In genomic region chr19:52171321-52172169, GRCh38 we compare ENCODE assay signal across 8 cellular contexts. TPM values are rescaled to one million over a fixed set of nuclear protein-coding genes. Genes with fewer than 3 reads are reported as not detected.
DNase-seq lines count a peak whose midpoint lies in the region; ATAC-seq, FAIRE-seq and TF ChIP-seq lines count a peak whose summit lies in the region.

Gene ZNF836, minus strand, starts transcription at chr19:52171621. Its CDS starts 3,549 bp downstream, at chr19:52168072.

- H3K27me3 ChIP-seq in HUES48 (ENCODE audit: control insufficient read depth, insufficient read depth, low read length) (no peaks in the 10 kb centered on the region; the same call in 1 of the 2 replicates), esophagus squamous epithelium (no peaks in the 10 kb centered on the region)

- H3K4me1 Mint-ChIP-seq in activated T-cell treated with anti-CD3 and anti-CD28 coated beads, Interleukin-2, amount 50 U/mL, for 4 hours (ENCODE audit: low read depth) = peaks cover 31% of the 10 kb centered on the region

- DNase-seq in AG08396 (ENCODE audit: low spot score) (peak; percentile 87), GM19239 (ENCODE audit: insufficient read length, low spot score) (peak; percentile 79), esophagus squamous epithelium (lab: John Stamatoyannopoulos, UW) (peak; percentile 32), myocyte (ENCODE audit: low read depth) (peak; percentile 75)
- peak; percentile 90 for DNase-seq in activated T-cell treated with anti-CD3 and anti-CD28 coated beads, Interleukin-2, amount 50 U/mL, for 4 hours
- peak; percentile 77 for DNase-seq in stimulated activated CD8-positive, alpha-beta memory T cell treated with anti-CD3 and anti-CD28 coated beads, Interleukin-7, amount 100 ng/mL, for 24 hours (ENCODE audit: low read depth)

- peak within 1 kb of the TSS; percentile 5 for H3K27ac ChIP-seq in HUES48 (ENCODE audit: low read depth, low read length)
- H3K27ac ChIP-seq in esophagus squamous epithelium = peak within 1 kb of the TSS; percentile 79 to 96 (median 88)

- WGBS in esophagus squamous epithelium, 2 donors = 8 to 13% methylated on average over 22 to 32 of the region's 37 CpGs

- peak within 1 kb of the TSS; percentile 73 for H3K9ac ChIP-seq in HUES48 (ENCODE audit: low read depth, low read length)

- ATAC-seq in activated T-cell treated with anti-CD3 and anti-CD28 coated beads, Interleukin-2, amount 50 U/mL, for 4 hours = peak; percentile 92

- no peaks in the 10 kb centered on the region for H3K27me3 Mint-ChIP-seq in activated T-cell treated with anti-CD3 and anti-CD28 coated beads, Interleukin-2, amount 50 U/mL, for 4 hours (ENCODE audit: low read depth)

- no peak for TF ChIP-seq CTCF in esophagus squamous epithelium (IDR thresholded peaks at IDR 0.05)

- peak within 1 kb of the TSS; percentile 93 for H3K4me3 Mint-ChIP-seq in activated T-cell treated with anti-CD3 and anti-CD28 coated beads, Interleukin-2, amount 50 U/mL, for 4 hours

- FAIRE-seq in GM19239 (lab: Jason Lieb, UNC) = peak; percentile 95

- H3K9me3 ChIP-seq in HUES48 (ENCODE audit: control insufficient read depth, insufficient read depth, low read length) (no peaks in the 10 kb centered on the region), esophagus squamous epithelium (no peaks in the 10 kb centered on the region)

- H3K9me3 Mint-ChIP-seq in activated T-cell treated with anti-CD3 and anti-CD28 coated beads, Interleukin-2, amount 50 U/mL, for 4 hours = no peaks in the 10 kb centered on the region

- H3K36me3 Mint-ChIP-seq in activated T-cell treated with anti-CD3 and anti-CD28 coated beads, Interleukin-2, amount 50 U/mL, for 4 hours (ENCODE audit: insufficient read depth) = peaks cover 29% of the 10 kb centered on the region

- TF ChIP-seq POLR2A in esophagus squamous epithelium (IDR thresholded peaks at IDR 0.05) = peak in 1 of 4 donors; percentile 45

- peaks cover 21% of the 10 kb centered on the region for H3K36me3 ChIP-seq in HUES48 (ENCODE audit: control insufficient read depth, insufficient read depth, low read length)
- H3K36me3 ChIP-seq in esophagus squamous epithelium = peaks cover 0 to 32% (median 0%) of the 10 kb centered on the region in 3 donors

- H3K4me1 ChIP-seq in HUES48 (ENCODE audit: control insufficient read depth, insufficient read depth, low read length) (peaks cover 11% of the 10 kb centered on the region), esophagus squamous epithelium (peaks cover 0 to 37% (median 6%) of the 10 kb centered on the region in 3 donors)

- H3K4me3 ChIP-seq in HUES48 (ENCODE audit: low read depth, low read length) (peak within 1 kb of the TSS; percentile 98), esophagus squamous epithelium (peak within 1 kb of the TSS; percentile 57 to 95 (median 78))

- intact Hi-C loops in esophagus squamous epithelium (cut with DNase I) = no loop called here

TF ChIP-seq in PFSK-1, 5 proteins besides CTCF, POLR2A, EP300 and RAD21:
- TF ChIP-seq FOXP2 (optimal IDR thresholded peaks at IDR 0.05; ENCODE audit: borderline replicate concordance, extremely low read depth, extremely low read length, insufficient read depth) (no peak), TAF1 (IDR thresholded peaks at IDR 0.05; ENCODE audit: borderline replicate concordance, insufficient read depth, low read length) (peak; percentile 40; the same call in 1 of the 2 replicates), POLR2AphosphoS5 (IDR thresholded peaks at IDR 0.05; ENCODE audit: low read depth, low read length) (peak; percentile 45; the same call in 1 of the 2 replicates)
TF ChIP-seq in PFSK-1: peak in this region for 2.

RNA-seq across cellular contexts. Expression of gene ZNF836, which starts in this region (rescaled TPM):
- polyA plus RNA-seq in PFSK-1 (2012; ENCODE audit: insufficient read length, low read depth) = not detected
- total RNA-seq in activated T-cell treated with anti-CD3 and anti-CD28 coated beads, Interleukin-2, amount 50 U/mL, for 4 hours = 1 to 10 TPM; 2.0 to 4.3 (median 3.3) TPM
- 1 to 10 TPM; 5.0 to 9.5 (median 7.5) TPM for total RNA-seq in esophagus squamous epithelium
- 4.5 and 4.8 TPM in 2 replicates for total RNA-seq in myocyte
- 4.2 TPM for polyA plus RNA-seq in myocyte (2012)

Comparison
In these comparisons a context has a peak if more than half of its experiments do, and no peak if none do; other contexts are left out.
1. Peak in every context shown above with its lines: DNase-seq, ATAC-seq, H3K4me3 ChIP-seq and H3K27ac ChIP-seq.
2. DNase-seq: peak in every context shown above with its lines; median percentile 90 in activated T-cell treated with anti-CD3 and anti-CD28 coated beads, Interleukin-2, amount 50 U/mL, for 4 hours; 87 in AG08396; 79 in GM19239; 77 in stimulated activated CD8-positive, alpha-beta memory T cell treated with anti-CD3 and anti-CD28 coated beads, Interleukin-7, amount 100 ng/mL, for 24 hours; 75 in myocyte; 32 in esophagus squamous epithelium.